ENCODE assay signal across 12 cellular contexts in genomic region chr1:234750922-234751595, GRCh38.
DNase-seq lines count a peak whose midpoint lies in the region; FAIRE-seq and TF ChIP-seq lines count a peak whose summit lies in the region.
"Had no signal": no experiment of that assay in that cellular context is flagged by ENCODE, and none has a peak within 500 bp of the region (broad histone marks: within the 10 kb centered on the region; RNA-seq: fewer than 3 reads in every experiment).

No MANE protein-coding gene starts in this region.

- no peak overlapping the region for H3K4me3 Mint-ChIP-seq in MCF 10A (ENCODE audit: unreplicated experiment)
- H3K4me3 Mint-ChIP-seq in activated naive CD4-positive, alpha-beta T cell treated with anti-CD3 and anti-CD28 coated beads for 36 hours: no peak overlapping the region
- H3K4me3 Mint-ChIP-seq: immature natural killer cell; stimulated activated naive B cell treated with anti-CD40 and anti-IgM and Interleukin-4, amounts not matched to agents 10 μg/mL and 1 μg/mL and 100 μg/mL, for 72 hours; WTC11 had no signal

- H3K27me3 ChIP-seq in breast epithelium (no peaks in the 10 kb centered on the region), transverse colon (no peaks in the 10 kb centered on the region)

- H3K4me3 ChIP-seq in breast epithelium (no peak overlapping the region), transverse colon (no peak overlapping the region)

- CTCF ChIA-PET in MCF 10A (lab: Yijun Ruan, JAX): interaction anchor here (0.5 kb wide), 1 partner anchor 273 kb away, joined by 3 read pairs; no protein-coding TSS in a partner anchor
- CTCF ChIA-PET in activated naive CD4-positive, alpha-beta T cell treated with anti-CD3 and anti-CD28 coated beads for 36 hours (lab: Charles Lee): no interaction called here

- H3K9me3 Mint-ChIP-seq in MCF 10A (ENCODE audit: unreplicated experiment): no peaks in the 10 kb centered on the region
- no peaks in the 10 kb centered on the region for H3K9me3 Mint-ChIP-seq in activated naive CD4-positive, alpha-beta T cell treated with anti-CD3 and anti-CD28 coated beads for 36 hours
- H3K9me3 Mint-ChIP-seq: immature natural killer cell; stimulated activated naive B cell treated with anti-CD40 and anti-IgM and Interleukin-4, amounts not matched to agents 10 μg/mL and 1 μg/mL and 100 μg/mL, for 72 hours; WTC11 had no signal

- peaks cover 6% of the 10 kb centered on the region for H3K4me1 Mint-ChIP-seq in MCF 10A (ENCODE audit: insufficient read depth, unreplicated experiment)
- no peaks in the 10 kb centered on the region for H3K4me1 Mint-ChIP-seq in activated naive CD4-positive, alpha-beta T cell treated with anti-CD3 and anti-CD28 coated beads for 36 hours (ENCODE audit: low read depth)
- H3K4me1 Mint-ChIP-seq: immature natural killer cell; stimulated activated naive B cell treated with anti-CD40 and anti-IgM and Interleukin-4, amounts not matched to agents 10 μg/mL and 1 μg/mL and 100 μg/mL, for 72 hours had no signal

- in situ Hi-C loops in transverse colon (cut with MboI; ENCODE audit: low pct_ligation_motif_present in 1 of 4, low pct_unique_long_range_greater_than_20kb in 1 of 4, low sequenced_read_pairs in 3 of 4): no loop called here

- TF ChIP-seq CTCF in breast epithelium (IDR thresholded peaks at IDR 0.05) (no peak), MCF 10A (IDR thresholded peaks at IDR 0.05; ENCODE audit: unreplicated experiment) (no peak), transverse colon (IDR thresholded peaks at IDR 0.05) (no peak)

- H3K36me3 ChIP-seq in breast epithelium (no peaks in the 10 kb centered on the region), transverse colon (no peaks in the 10 kb centered on the region)

- H3K9me3 ChIP-seq in breast epithelium (no peaks in the 10 kb centered on the region), transverse colon (no peaks in the 10 kb centered on the region)

- no peak overlapping the region for H3K27ac Mint-ChIP-seq in MCF 10A (ENCODE audit: low read depth, unreplicated experiment)
- H3K27ac Mint-ChIP-seq in activated naive CD4-positive, alpha-beta T cell treated with anti-CD3 and anti-CD28 coated beads for 36 hours: no peak overlapping the region
- H3K27ac Mint-ChIP-seq: immature natural killer cell, WTC11 had no signal

- intact Hi-C loops in breast epithelium (cut with DNase I; ENCODE audit: low total_unique reads): no loop called here
- intact Hi-C loops in MCF 10A (cut with micrococcal nuclease): no loop called here
- intact Hi-C loops in transverse colon (cut with DNase I; ENCODE audit: low total_unique reads): no loop called here
- intact Hi-C loops in activated naive CD4-positive, alpha-beta T cell treated with anti-CD3 and anti-CD28 coated beads for 36 hours (cut with micrococcal nuclease): no loop called here

- 36 to 50% methylated on average over 4 of the region's 4 CpGs for WGBS in transverse colon (ENCODE audit: low coverage in 1 of 2), 2 donors

- FAIRE-seq in H54 (lab: Jason Lieb, UNC): no peak

- peaks cover 5% of the 10 kb centered on the region for H3K27me3 Mint-ChIP-seq in MCF 10A (ENCODE audit: insufficient read depth, unreplicated experiment)
- no peaks in the 10 kb centered on the region for H3K27me3 Mint-ChIP-seq in activated naive CD4-positive, alpha-beta T cell treated with anti-CD3 and anti-CD28 coated beads for 36 hours (ENCODE audit: low read depth)
- H3K27me3 Mint-ChIP-seq: stimulated activated naive B cell treated with anti-CD40 and anti-IgM and Interleukin-4, amounts not matched to agents 10 μg/mL and 1 μg/mL and 100 μg/mL, for 72 hours had no signal

- H3K27ac ChIP-seq in breast epithelium (peak overlapping the region; percentile 56 to 69), cingulate gyrus (ENCODE audit: low read depth, low read length) (peak overlapping the region; percentile 97), transverse colon (peak overlapping the region; percentile 18 to 53 (median 46))

- no TSS peak for BruUV-seq in MCF 10A (replicated peaks; lab: Mats Ljungman, UMichigan)

- TF ChIP-seq EP300 in transverse colon (IDR thresholded peaks at IDR 0.05; ENCODE audit: low read depth): no peak

- POLR2A ChIA-PET in MCF 10A (lab: Yijun Ruan, JAX): interaction anchor here (0.6 to 0.7 kb wide), 2 partner anchors 190 to 221 kb away, joined by 3 to 4 read pairs; no protein-coding TSS in a partner anchor

- H3K36me3 Mint-ChIP-seq in MCF 10A (ENCODE audit: insufficient read depth, unreplicated experiment): no peaks in the 10 kb centered on the region
- no peaks in the 10 kb centered on the region for H3K36me3 Mint-ChIP-seq in activated naive CD4-positive, alpha-beta T cell treated with anti-CD3 and anti-CD28 coated beads for 36 hours (ENCODE audit: low read depth)
- H3K36me3 Mint-ChIP-seq: immature natural killer cell; stimulated activated naive B cell treated with anti-CD40 and anti-IgM and Interleukin-4, amounts not matched to agents 10 μg/mL and 1 μg/mL and 100 μg/mL, for 72 hours; WTC11 had no signal

- H3K4me1 ChIP-seq in breast epithelium (no peaks in the 10 kb centered on the region), transverse colon (peaks cover 3 to 17% (median 9%) of the 10 kb centered on the region in 4 donors)

- DNase-seq in breast epithelium (ENCODE audit: low spot score in 2 of 2): no peak
- no peak for DNase-seq in MCF 10A (ENCODE audit: unreplicated experiment)
- peak; percentile 91 for DNase-seq in medulla oblongata (ENCODE audit: extremely low spot score)
- DNase-seq in transverse colon: no peak
- DNase-seq in activated naive CD4-positive, alpha-beta T cell treated with anti-CD3 and anti-CD28 coated beads for 36 hours: no peak
- no peak for DNase-seq in H54 (ENCODE audit: insufficient read length, low spot score)
- no peak for DNase-seq in HCEC 1CT
- DNase-seq: immature natural killer cell; NCI-H1048; stimulated activated naive B cell treated with anti-CD40 and anti-IgM and Interleukin-4, amounts not matched to agents 10 μg/mL and 1 μg/mL and 100 μg/mL, for 72 hours had no signal

- no peak for TF ChIP-seq POLR2A in breast epithelium (IDR thresholded peaks at IDR 0.05)
- no peak for TF ChIP-seq POLR2A in transverse colon (IDR thresholded peaks at IDR 0.05)
- TF ChIP-seq POLR2A in H54 (IDR thresholded peaks at IDR 0.05; ENCODE audit: low read depth, low read length): no peak

Comparison
In these comparisons a context has a peak if more than half of its experiments do, and no peak if none do; other contexts are left out.
1. H3K27ac ChIP-seq: peak in every context shown above with its lines; median percentile 97 in cingulate gyrus; 62 in breast epithelium; 46 in transverse colon.